Comparison of ENCODE assay signal across 26 cellular contexts in the genomic region with DNA sequence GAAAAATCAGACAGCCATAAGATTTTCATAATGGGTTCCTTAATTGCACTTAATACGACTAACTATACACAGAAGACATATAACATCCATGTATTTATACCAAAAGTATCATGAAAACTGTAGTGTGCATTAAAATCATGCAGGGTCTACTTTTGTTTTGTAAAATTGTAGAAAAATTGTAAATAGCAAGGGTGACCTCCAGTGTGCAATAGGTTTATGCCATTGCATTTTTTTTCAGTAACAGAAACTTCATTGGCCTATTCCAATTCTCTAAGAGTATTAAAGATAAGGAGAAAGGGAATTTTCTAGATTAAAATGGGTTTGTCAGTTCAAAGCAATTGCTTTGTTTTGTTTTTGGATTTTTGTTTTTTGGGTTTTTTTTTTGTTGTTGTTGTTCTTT.
DNase-seq lines count a peak whose midpoint lies in the region; ATAC-seq, FAIRE-seq and TF ChIP-seq lines count a peak whose summit lies in the region.
"Had no signal": no experiment of that assay in that cellular context is flagged by ENCODE, and none has a peak within 500 bp of the region (broad histone marks: within the 10 kb centered on the region; RNA-seq: fewer than 3 reads in every experiment).

No MANE protein-coding gene starts in this region.

- no peak overlapping the region for H3K4me3 ChIP-seq in IMR-90 (ENCODE audit: insufficient read depth, low read depth, low read length)

- no peak overlapping the region for H3K56ac ChIP-seq in IMR-90 (ENCODE audit: extremely low read depth, insufficient read depth, low read length)

- BruUV-seq in IMR-90 (replicated peaks; lab: Mats Ljungman, UMichigan) = no TSS peak

- no peak overlapping the region for H2AFZ ChIP-seq in IMR-90 (replicated peaks; ENCODE audit: low read length, poor library complexity)

- H3K9ac ChIP-seq in IMR-90 (ENCODE audit: low read depth, low read length) = no peak overlapping the region

- dilution Hi-C loops in IMR-90 (cut with HindIII; ENCODE audit: low sequenced_read_pairs, unreplicated experiment) = no loop called here

- H4K91ac ChIP-seq in IMR-90 (ENCODE audit: insufficient read depth, low read depth, low read length) = no peak overlapping the region

- H3K27ac ChIP-seq in IMR-90 (ENCODE audit: insufficient read depth, low read length) = no peak overlapping the region
- no peak overlapping the region for H3K27ac ChIP-seq in RWPE1
- no peak overlapping the region for H3K27ac ChIP-seq in foreskin keratinocyte
- H3K27ac ChIP-seq: C4-2B had no signal

- H3K4ac ChIP-seq in IMR-90 (ENCODE audit: low read depth, low read length) = no peak overlapping the region

- no peaks in the 10 kb centered on the region for H3K36me3 ChIP-seq in IMR-90 (ENCODE audit: control insufficient read depth, insufficient read depth, low read length)

- H3K18ac ChIP-seq in IMR-90 (ENCODE audit: low read depth, low read length) = no peak overlapping the region

- H2AK5ac ChIP-seq in IMR-90 (ENCODE audit: low read depth, low read length) = no peak overlapping the region

- ATAC-seq in IMR-90 (ENCODE audit: low read depth) = no peak
- ATAC-seq in foreskin keratinocyte = no peak
- ATAC-seq: CD8-positive, alpha-beta T cell; Panc1 had no signal

- TF ChIP-seq CTCF in D721Med (IDR thresholded peaks at IDR 0.05; ENCODE audit: insufficient read depth, missing control alignments) (peak; percentile 6), IMR-90 (conservative IDR thresholded peaks at IDR 0.05; ENCODE audit: low read depth, low read length) (0 out of 2 replicates have a peak, but pooled peaks have one; percentile 15), RWPE1 (conservative IDR thresholded peaks at IDR 0.05; ENCODE audit: low read depth) (peak; percentile 15; the same call in 1 of the 2 replicates), foreskin keratinocyte (conservative IDR thresholded peaks at IDR 0.05) (peak; percentile 12)

- H3K23ac ChIP-seq in IMR-90 (ENCODE audit: low read depth, low read length) = no peak overlapping the region

- H4K8ac ChIP-seq in IMR-90 (ENCODE audit: low read depth in 2 of 2, low read length in 2 of 2) = no peak overlapping the region

- no peaks in the 10 kb centered on the region for H3K79me1 ChIP-seq in IMR-90 (ENCODE audit: low read depth in 1 of 2, low read length in 2 of 2)

- no peak overlapping the region for H2BK120ac ChIP-seq in IMR-90 (ENCODE audit: low read depth, low read length)

- no peak overlapping the region for H2BK5ac ChIP-seq in IMR-90 (ENCODE audit: low read depth, low read length, poor library complexity, severe bottlenecking)

- no peak overlapping the region for H4K5ac ChIP-seq in IMR-90 (ENCODE audit: low read depth, low read length)

- POLR2A ChIA-PET in IMR-90 (lab: Charles Lee; ENCODE audit: unreplicated experiment) = no interaction called here
- POLR2A ChIA-PET in RWPE1 (lab: Yijun Ruan, JAX; ENCODE audit: low non-redundant PET) = no interaction called here

- H3K27me3 ChIP-seq in IMR-90 (ENCODE audit: control insufficient read depth, insufficient read depth, low read length) = no peaks in the 10 kb centered on the region
- no peaks in the 10 kb centered on the region for H3K27me3 ChIP-seq in foreskin keratinocyte

- H3K4me2 ChIP-seq in IMR-90 (ENCODE audit: low read depth, low read length) = no peak overlapping the region

- H3K4me1 ChIP-seq in IMR-90 (ENCODE audit: control insufficient read depth, insufficient read depth, low read length) (peaks cover 2% of the 10 kb centered on the region; the same call in 1 of the 2 replicates), foreskin keratinocyte (no peaks in the 10 kb centered on the region)

- no peaks in the 10 kb centered on the region for H4K20me1 ChIP-seq in IMR-90 (ENCODE audit: insufficient read depth, low read length)

- H2BK15ac ChIP-seq in IMR-90 (ENCODE audit: low read depth, low read length) = no peak overlapping the region

- H3K9me3 ChIP-seq in IMR-90 (ENCODE audit: control insufficient read depth, insufficient read depth, low read length) = no peaks in the 10 kb centered on the region
- H3K9me3 ChIP-seq: Caco-2 had no signal

- CTCF ChIA-PET in IMR-90 (lab: Yijun Ruan, JAX) (interaction anchor here (1.1 kb wide), 1 partner anchor 9 kb away, joined by 3 read pairs; no protein-coding TSS in a partner anchor), RWPE1 (lab: Yijun Ruan, JAX) (interaction anchor here (0.6 to 0.7 kb wide), 2 partner anchors 310 to 461 kb away, joined by 3 read pairs; no protein-coding TSS in a partner anchor)

- no peak for FAIRE-seq in D721Med (lab: Jason Lieb, UNC)
- FAIRE-seq: GM12892, HTR-8/SVneo had no signal

- intact Hi-C loops in IMR-90 (cut with micrococcal nuclease) = loop anchor here (5.0 kb wide), 1 partner anchor 154 kb away; no protein-coding TSS in a partner anchor

- DNase-seq in D721Med (ENCODE audit: insufficient read length, low spot score) (no peak), IMR-90 (no peak), RWPE1 (ENCODE audit: low spot score) (no peak), foreskin keratinocyte (no peak), Ammon's horn (ENCODE audit: low spot score) (no peak), HT-29 (ENCODE audit: low spot score) (no peak), NCI-H1092 (lab: John Stamatoyannopoulos, UW) (no peak)
- DNase-seq: Caco-2; CD8-positive, alpha-beta T cell; DMS 273 treated with DMSO at 0.1 percent for 48 hours; DMS79; EL; KG1; NCI-H1048; NCI-H1417 treated with DMSO at 0.1 percent for 48 hours; NCI-H187 treated with DMSO at 0.1 percent for 48 hours; NCI-H2171 treated with DMSO at 0.1 percent for 48 hours; NCI-H446; NCI-H524 treated with DMSO at 0.1 percent for 48 hours; NCI-H82; SIG-M5; T-helper 2 cell had no signal

- H2AK9ac ChIP-seq in IMR-90 (replicated peaks; ENCODE audit: low read depth, low read length, poor library complexity) = no peak overlapping the region

- H3K9me1 ChIP-seq in IMR-90 (ENCODE audit: insufficient read depth, low read length) = no peaks in the 10 kb centered on the region

- H3K14ac ChIP-seq in IMR-90 (replicated peaks; ENCODE audit: low read depth, low read length) = no peak overlapping the region

- TF ChIP-seq POLR2A in IMR-90 (IDR thresholded peaks at IDR 0.05; ENCODE audit: low read depth, low read length) = no peak

- no CpG with 5 or more reads among the region's 1 CpG for WGBS in IMR-90 (ENCODE audit: extremely low coverage in 2 of 2, insufficient read length in 1 of 2), 2 experiments

- TF ChIP-seq RAD21 in IMR-90 (IDR thresholded peaks at IDR 0.05; ENCODE audit: low read length) = no peak

- no peak overlapping the region for H2BK20ac ChIP-seq in IMR-90 (ENCODE audit: low read depth, low read length)

- in situ Hi-C loops in IMR-90 (cut with MboI; ENCODE audit: low sequenced_read_pairs) = no loop called here

TF ChIP-seq in IMR-90, 13 proteins besides CTCF, POLR2A, EP300 and RAD21:
- no peak for TF ChIP-seq BHLHE40 (IDR thresholded peaks at IDR 0.05; ENCODE audit: low read depth, low read length)
- no peak for TF ChIP-seq CEBPB (IDR thresholded peaks at IDR 0.05; ENCODE audit: low read depth, low read length)
- TF ChIP-seq FOS (IDR thresholded peaks at IDR 0.05; ENCODE audit: low read depth, low read length) = no peak
- TF ChIP-seq ELK1 (IDR thresholded peaks at IDR 0.05; ENCODE audit: borderline replicate concordance, low read depth, low read length) = no peak
- TF ChIP-seq MXI1 (IDR thresholded peaks at IDR 0.05; ENCODE audit: borderline replicate concordance, low read depth, low read length) = no peak
- TF ChIP-seq CHD1 (IDR thresholded peaks at IDR 0.05; ENCODE audit: low read depth, low read length) = no peak
- TF ChIP-seq RFX5 (IDR thresholded peaks at IDR 0.05; ENCODE audit: low read depth, low read length) = no peak
- no peak for TF ChIP-seq SMC3 (IDR thresholded peaks at IDR 0.05; ENCODE audit: low read depth, low read length)
- no peak for TF ChIP-seq MAZ (IDR thresholded peaks at IDR 0.05; ENCODE audit: borderline replicate concordance, low read depth, low read length)
- TF ChIP-seq, protein P1, sequence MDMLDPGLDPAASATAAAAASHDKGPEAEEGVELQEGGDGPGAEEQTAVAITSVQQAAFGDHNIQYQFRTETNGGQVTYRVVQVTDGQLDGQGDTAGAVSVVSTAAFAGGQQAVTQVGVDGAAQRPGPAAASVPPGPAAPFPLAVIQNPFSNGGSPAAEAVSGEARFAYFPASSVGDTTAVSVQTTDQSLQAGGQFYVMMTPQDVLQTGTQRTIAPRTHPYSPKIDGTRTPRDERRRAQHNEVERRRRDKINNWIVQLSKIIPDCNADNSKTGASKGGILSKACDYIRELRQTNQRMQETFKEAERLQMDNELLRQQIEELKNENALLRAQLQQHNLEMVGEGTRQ (IDR thresholded peaks at IDR 0.05; ENCODE audit: low read depth, low read length) = no peak
- TF ChIP-seq RCOR1 (IDR thresholded peaks at IDR 0.05; ENCODE audit: insufficient replicate concordance, low read length) = no peak
- TF ChIP-seq NFE2L2 (IDR thresholded peaks at IDR 0.05; ENCODE audit: low read depth, low read length) = no peak
- TF ChIP-seq MAFK (IDR thresholded peaks at IDR 0.05; ENCODE audit: low read depth, low read length) = no peak
TF ChIP-seq in IMR-90: peak in this region for 0.
